8 cellular contexts compared by ENCODE assay signal in the genomic region with DNA sequence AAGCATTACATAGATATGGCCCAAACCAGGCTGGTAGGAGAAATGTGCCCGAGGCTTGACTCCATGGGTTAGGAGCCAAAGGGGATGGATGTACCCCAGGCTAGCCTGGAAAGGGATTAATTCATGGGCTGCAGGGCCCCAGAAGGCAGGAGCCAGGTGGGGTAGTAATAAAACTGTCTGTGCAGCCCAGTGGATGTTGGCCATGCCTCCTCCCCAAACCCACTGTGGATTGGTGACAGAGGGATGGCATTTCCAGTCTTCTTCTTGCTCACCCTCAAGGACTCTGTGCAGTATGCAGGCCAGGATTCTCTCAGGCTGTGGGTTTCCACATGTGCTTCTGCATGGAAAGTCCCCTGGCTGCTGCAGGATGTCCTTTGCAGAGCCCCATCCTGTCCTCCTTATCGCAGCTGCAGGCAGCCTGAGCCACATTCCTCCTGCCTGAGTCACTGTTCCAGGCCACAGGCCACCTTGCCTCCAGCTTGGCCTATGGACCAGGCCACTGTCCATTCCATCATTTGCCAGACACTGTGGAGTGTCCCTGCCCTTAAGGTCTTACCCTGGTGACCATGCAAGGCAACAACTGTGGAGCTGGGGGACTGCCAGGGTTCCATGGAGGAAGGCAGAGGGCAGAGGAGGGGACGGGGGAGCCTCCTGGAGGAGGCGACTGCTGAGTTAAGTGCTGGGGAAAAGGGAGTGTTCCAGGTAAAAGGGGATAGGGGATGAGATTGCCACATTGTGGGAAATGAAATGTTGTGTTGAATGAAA. TPM values are rescaled to one million over a fixed set of nuclear protein-coding genes. Genes with fewer than 3 reads are reported as not detected.
DNase-seq lines count a peak whose midpoint lies in the region; ATAC-seq and TF ChIP-seq lines count a peak whose summit lies in the region.

No MANE protein-coding gene starts in this region.

- no peak for TF ChIP-seq CTCF in coronary artery (IDR thresholded peaks at IDR 0.05)

- H3K4me3 ChIP-seq in coronary artery = no peak overlapping the region

- DNase-seq in HT-29 (ENCODE audit: low spot score) (peak; percentile 71), coronary artery (ENCODE audit: low spot score) (peak; percentile 81), lung microvascular endothelial cell (ENCODE audit: low read depth in 2 of 2) (peak; percentile 98)
- DNase-seq in stimulated activated CD4-positive, alpha-beta T cell treated with anti-CD3 and anti-CD28 coated beads, Interleukin-2, amount 100 ng/mL, for 48 hours = no peak

- H3K27ac ChIP-seq in coronary artery = peak overlapping the region in 1 of 2 donors; percentile 75

- peak; percentile 75 for ATAC-seq in GM18502 (IDR thresholded peaks at IDR 0.05; ENCODE audit: poor library complexity, unreplicated experiment)
- no peak for ATAC-seq in GM21528 (IDR thresholded peaks at IDR 0.05; ENCODE audit: low FRiP score, unreplicated experiment)
- no peak for ATAC-seq in GM19351 (IDR thresholded peaks at IDR 0.05; ENCODE audit: unreplicated experiment)
- ATAC-seq in GM19324 (IDR thresholded peaks at IDR 0.05; ENCODE audit: low FRiP score, unreplicated experiment) = no peak

RNA-seq across cellular contexts. Expression of gene INO80C, which starts 38.9 kb away (rescaled TPM):
- total RNA-seq in HT-29 (2014; rRNA removed; shearing (Covaris generic)) = 5.1 TPM in 2 replicates
- 6.5 and 12.9 TPM in 2 replicates for total RNA-seq in lung microvascular endothelial cell

Comparison
In these comparisons a context has a peak if more than half of its experiments do, and no peak if none do; other contexts are left out.
1. DNase-seq: peak in HT-29 (single experiment), coronary artery (single experiment) and lung microvascular endothelial cell (2 of 2); none in stimulated activated CD4-positive, alpha-beta T cell treated with anti-CD3 and anti-CD28 coated beads, Interleukin-2, amount 100 ng/mL, for 48 hours (0 of 2).